In the genomic region with DNA sequence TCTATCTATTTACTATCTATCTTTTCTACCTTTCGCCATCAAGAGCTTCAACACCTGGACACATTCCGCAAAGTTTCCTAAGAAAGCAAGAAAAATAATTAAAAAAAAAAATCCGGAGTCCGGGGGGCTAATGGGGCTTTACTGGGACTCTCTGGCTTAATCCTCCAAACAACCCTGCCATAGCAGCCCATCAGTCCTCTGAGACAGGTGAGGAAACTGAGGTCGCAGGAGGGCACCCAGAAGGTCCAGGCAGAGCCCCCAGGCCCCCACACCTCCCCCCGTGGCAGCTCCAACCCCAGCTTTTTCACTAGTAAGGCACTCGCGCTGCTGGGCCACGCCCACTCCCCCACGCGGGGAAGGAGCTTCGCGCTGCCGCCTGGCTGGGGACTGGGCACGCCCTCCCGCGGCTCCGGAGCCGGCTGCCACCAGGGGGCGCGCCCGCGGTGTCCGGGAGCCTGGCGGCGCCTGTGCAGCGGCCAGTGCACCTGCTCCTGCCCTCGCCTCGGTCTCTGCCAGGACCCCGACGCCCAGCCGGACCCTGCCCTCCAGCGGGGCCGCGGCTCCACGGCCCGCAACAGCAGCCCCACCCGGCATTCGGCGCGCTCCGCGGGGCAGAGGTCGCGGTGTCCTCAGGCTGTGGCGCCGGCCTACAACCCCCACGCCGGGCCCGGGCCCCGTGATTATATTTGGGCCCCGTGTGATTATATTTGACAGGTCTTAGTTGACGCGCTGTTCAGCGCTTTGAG, we compare ENCODE assay signal across 8 cellular contexts. TPM values are rescaled to one million over a fixed set of nuclear protein-coding genes. Genes with fewer than 3 reads are reported as not detected.
DNase-seq lines count a peak whose midpoint lies in the region; ATAC-seq, FAIRE-seq and TF ChIP-seq lines count a peak whose summit lies in the region.

No MANE protein-coding gene starts in this region.

- H3K4me1 ChIP-seq in A673 (ENCODE audit: insufficient read depth, low read length, poor library complexity, severe bottlenecking): no peaks in the 10 kb centered on the region

- intact Hi-C loops in A673 (cut with micrococcal nuclease; ENCODE audit: unreplicated experiment): loop anchor here (5.0 kb wide), 1 partner anchor 108 kb away; no protein-coding TSS in a partner anchor

- H3K4me3 ChIP-seq in A673 (ENCODE audit: low read depth, low read length, poor library complexity, severe bottlenecking): peak overlapping the region; percentile 31

- no peaks in the 10 kb centered on the region for H3K36me3 Mint-ChIP-seq in activated CD8-positive, alpha-beta T cell treated with anti-CD3 and anti-CD28 coated beads, Interleukin-2, amount 10 ng/mL, durations not matched to agents 7 days and 5 days (ENCODE audit: low read depth)

- peak; percentile 73 for DNase-seq in A673 (ENCODE audit: low spot score)
- peak; percentile 73 for DNase-seq in GM12892 (ENCODE audit: insufficient read length)
- peak; percentile 1 for DNase-seq in NCI-H774 (lab: John Stamatoyannopoulos, UW)
- peak; percentile 81 for DNase-seq in activated CD8-positive, alpha-beta T cell treated with anti-CD3 and anti-CD28 coated beads, Interleukin-2, amount 10 ng/mL, durations not matched to agents 7 days and 5 days
- DNase-seq in effector CD4-positive, alpha-beta T cell: peak; percentile 81
- DNase-seq in midbrain (lab: John Stamatoyannopoulos, UW): peak; percentile 46
- DNase-seq in stimulated activated CD8-positive, alpha-beta memory T cell treated with anti-CD3 and anti-CD28 coated beads, Interleukin-2, amount 100 ng/mL, for 48 hours (ENCODE audit: low read depth in 2 of 2): peak; percentile 68 to 73

- H3K36me3 ChIP-seq in A673 (ENCODE audit: insufficient read depth, low read length, poor library complexity, severe bottlenecking): no peaks in the 10 kb centered on the region

- H3K27me3 Mint-ChIP-seq in activated CD8-positive, alpha-beta T cell treated with anti-CD3 and anti-CD28 coated beads, Interleukin-2, amount 10 ng/mL, durations not matched to agents 7 days and 5 days (ENCODE audit: low read depth): peaks cover 21% of the 10 kb centered on the region

- no peak overlapping the region for H3K4me3 Mint-ChIP-seq in activated CD8-positive, alpha-beta T cell treated with anti-CD3 and anti-CD28 coated beads, Interleukin-2, amount 10 ng/mL, durations not matched to agents 7 days and 5 days

- H3K27me3 ChIP-seq in A673 (replicated peaks; ENCODE audit: insufficient read depth, low read depth, low read length, poor library complexity): no peaks in the 10 kb centered on the region

- peak; percentile 99 for ATAC-seq in activated CD8-positive, alpha-beta T cell treated with anti-CD3 and anti-CD28 coated beads, Interleukin-2, amount 10 ng/mL, durations not matched to agents 7 days and 5 days
- no peak for ATAC-seq in HG03565 (IDR thresholded peaks at IDR 0.05; ENCODE audit: unreplicated experiment)

- no peaks in the 10 kb centered on the region for H3K9me3 Mint-ChIP-seq in activated CD8-positive, alpha-beta T cell treated with anti-CD3 and anti-CD28 coated beads, Interleukin-2, amount 10 ng/mL, durations not matched to agents 7 days and 5 days (ENCODE audit: insufficient read depth)

- peaks cover 7% of the 10 kb centered on the region for H3K4me1 Mint-ChIP-seq in activated CD8-positive, alpha-beta T cell treated with anti-CD3 and anti-CD28 coated beads, Interleukin-2, amount 10 ng/mL, durations not matched to agents 7 days and 5 days (ENCODE audit: low read depth)

- H3K9me3 ChIP-seq in A673 (ENCODE audit: low read depth, low read length, poor library complexity, severe bottlenecking): no peaks in the 10 kb centered on the region

- no peak overlapping the region for H3K27ac Mint-ChIP-seq in activated CD8-positive, alpha-beta T cell treated with anti-CD3 and anti-CD28 coated beads, Interleukin-2, amount 10 ng/mL, durations not matched to agents 7 days and 5 days

- FAIRE-seq in GM12892 (lab: Jason Lieb, UNC): peak; percentile 53

- peak; percentile 62 for TF ChIP-seq CTCF in A673 (conservative IDR thresholded peaks at IDR 0.05; ENCODE audit: low read depth, low read length)

- POLR2A ChIA-PET in A673 (lab: Charles Lee; ENCODE audit: low non-redundant PET): no interaction called here
- POLR2A ChIA-PET in activated CD8-positive, alpha-beta T cell treated with anti-CD3 and anti-CD28 coated beads, Interleukin-2, amount 10 ng/mL, durations not matched to agents 7 days and 5 days (lab: Charles Lee): no interaction called here

- H3K27ac ChIP-seq in A673 (ENCODE audit: low read depth, low read length, poor library complexity, severe bottlenecking): no peak overlapping the region

- no peak for TF ChIP-seq POLR2A in GM12892 (IDR thresholded peaks at IDR 0.05; ENCODE audit: low read depth, low read length)

- no TSS peak for BruUV-seq in A673 (replicated peaks; lab: Mats Ljungman, UMichigan)

- CTCF ChIA-PET in A673 (lab: Charles Lee): interaction anchor here (0.6 kb wide), 2 partner anchors 11 to 36 kb away, joined by 3 read pairs; no protein-coding TSS in a partner anchor
- CTCF ChIA-PET in activated CD8-positive, alpha-beta T cell treated with anti-CD3 and anti-CD28 coated beads, Interleukin-2, amount 10 ng/mL, durations not matched to agents 7 days and 5 days (lab: Charles Lee): interaction anchor here (0.6 to 1.4 kb wide), 12 partner anchors 9 to 107 kb away, joined by 3 to 7 read pairs (median 4); no protein-coding TSS in a partner anchor

RNA-seq across cellular contexts. Expression of a gene that starts 54.1 kb away (rescaled TPM):
- 24.1 and 28.4 TPM in 2 replicates for total RNA-seq in A673 (2021)
- polyA plus RNA-seq in GM12892 (2012; ENCODE audit: missing spikeins): not detected
- total RNA-seq in activated CD8-positive, alpha-beta T cell treated with anti-CD3 and anti-CD28 coated beads, Interleukin-2, amount 10 ng/mL, durations not matched to agents 7 days and 5 days: not detected

Comparison
In these comparisons a context has a peak if more than half of its experiments do, and no peak if none do; other contexts are left out.
1. DNase-seq: peak in every context shown above with its lines; median percentile 81 in activated CD8-positive, alpha-beta T cell treated with anti-CD3 and anti-CD28 coated beads, Interleukin-2, amount 10 ng/mL, durations not matched to agents 7 days and 5 days; 81 in effector CD4-positive, alpha-beta T cell; 73 in A673; 73 in GM12892; 70 in stimulated activated CD8-positive, alpha-beta memory T cell treated with anti-CD3 and anti-CD28 coated beads, Interleukin-2, amount 100 ng/mL, for 48 hours; 46 in midbrain; 1 in NCI-H774.
2. RNA of a gene that starts 54.1 kb away (total RNA-seq): 24.1 to 28.4 TPM in A673; not detected in activated CD8-positive, alpha-beta T cell treated with anti-CD3 and anti-CD28 coated beads, Interleukin-2, amount 10 ng/mL, durations not matched to agents 7 days and 5 days; every median in the first group is over 10 times any median in the second.